In the genomic region with DNA sequence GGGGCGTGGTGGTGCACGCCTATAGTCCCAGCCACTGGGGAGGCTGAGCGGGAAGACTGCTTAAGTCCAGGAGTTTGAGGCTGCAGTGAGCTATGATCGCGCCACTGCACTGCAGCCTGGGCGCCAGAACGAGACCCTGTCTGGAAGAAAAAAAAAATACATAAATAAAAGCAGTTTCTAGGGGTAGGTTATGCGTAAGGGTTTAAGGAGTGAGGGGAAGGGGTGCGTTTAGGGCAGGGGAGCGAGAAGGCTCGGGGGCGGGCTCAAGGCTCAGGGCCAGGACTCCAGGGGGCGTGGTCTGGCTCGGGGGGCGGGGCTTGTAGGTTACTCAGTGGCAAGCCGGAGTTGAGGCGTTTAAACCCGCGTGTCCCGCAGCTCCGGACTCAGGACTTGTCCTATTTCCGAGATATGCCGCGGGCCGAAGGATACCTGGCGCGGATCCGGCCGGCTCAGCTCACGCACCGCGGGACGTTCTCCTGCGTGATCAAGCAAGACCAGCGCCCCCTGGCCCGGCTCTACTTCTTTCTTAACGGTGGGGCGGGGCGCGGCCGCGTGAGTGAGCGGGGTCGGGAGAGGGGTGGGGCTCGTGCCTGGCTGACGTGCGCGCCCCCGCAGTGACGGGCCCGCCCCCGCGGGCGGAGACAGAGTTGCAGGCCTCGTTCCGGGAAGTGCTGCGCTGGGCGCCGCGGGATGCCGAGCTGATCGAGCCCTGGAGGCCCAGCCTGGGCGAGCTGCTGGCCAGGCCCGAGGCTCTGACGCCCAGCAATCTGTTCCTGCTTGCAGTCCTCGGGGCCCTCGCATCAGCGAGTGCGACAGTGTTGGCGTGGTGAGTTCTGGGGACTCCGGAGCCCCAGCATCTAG, we compare ENCODE assay signal across 8 cellular contexts. TPM values are rescaled to one million over a fixed set of nuclear protein-coding genes. Genes with fewer than 3 reads are reported as not detected.
A peak's percentile ranks its signal among the peaks of the same experiment; 100 is the strongest.
DNase-seq lines count a peak whose midpoint lies in the region; ATAC-seq and TF ChIP-seq lines count a peak whose summit lies in the region.

No MANE protein-coding gene starts in this region.

- peak; percentile 61 for TF ChIP-seq CTCF in AG04450 (IDR thresholded peaks at IDR 0.05; ENCODE audit: low read depth, low read length)

- peaks cover 12% of the 10 kb centered on the region for H3K4me1 ChIP-seq in ectodermal cell (ENCODE audit: control insufficient read depth, insufficient read depth, low read length)

- no peaks in the 10 kb centered on the region for H3K9me3 Mint-ChIP-seq in activated CD8-positive, alpha-beta T cell treated with anti-CD3 and anti-CD28 coated beads, Interleukin-2, amount 10 ng/mL, durations not matched to agents 7 days and 5 days (ENCODE audit: insufficient read depth)

- peak; percentile 85 for ATAC-seq in GM18873 (IDR thresholded peaks at IDR 0.05; ENCODE audit: low FRiP score, unreplicated experiment)
- peak; percentile 88 for ATAC-seq in HG03139 (IDR thresholded peaks at IDR 0.05; ENCODE audit: unreplicated experiment)
- peak; percentile 96 for ATAC-seq in activated CD8-positive, alpha-beta T cell treated with anti-CD3 and anti-CD28 coated beads, Interleukin-2, amount 10 ng/mL, durations not matched to agents 7 days and 5 days

- H3K4me3 ChIP-seq in AG04450 (ENCODE audit: low read depth, low read length) = peak overlapping the region; percentile 78
- H3K4me3 ChIP-seq in ectodermal cell (ENCODE audit: insufficient read depth, low read depth, low read length) = peak overlapping the region; percentile 56

- POLR2A ChIA-PET in AG04450 (lab: Yijun Ruan, JAX) = interaction anchor here (0.6 to 5.0 kb wide), 6 partner anchors 14 to 915 kb away, joined by 3 to 36 read pairs (median 4); no protein-coding TSS in a partner anchor
- POLR2A ChIA-PET in activated CD8-positive, alpha-beta T cell treated with anti-CD3 and anti-CD28 coated beads, Interleukin-2, amount 10 ng/mL, durations not matched to agents 7 days and 5 days (lab: Charles Lee) = interaction anchor here (0.9 to 1.2 kb wide), 3 partner anchors 11 to 485 kb away, joined by 3 to 4 read pairs (median 3); a partner anchor contains a TSS

- H3K4me1 Mint-ChIP-seq in activated CD8-positive, alpha-beta T cell treated with anti-CD3 and anti-CD28 coated beads, Interleukin-2, amount 10 ng/mL, durations not matched to agents 7 days and 5 days (ENCODE audit: low read depth) = peaks cover 26% of the 10 kb centered on the region

- peaks cover 12% of the 10 kb centered on the region for H3K9me3 ChIP-seq in AG04450 (ENCODE audit: control insufficient read depth, insufficient read depth, low read length)
- no peaks in the 10 kb centered on the region for H3K9me3 ChIP-seq in ectodermal cell (ENCODE audit: control insufficient read depth, low read length)

- peak; percentile 67 for DNase-seq in AG04450 (ENCODE audit: low read depth, low spot score)
- peak; percentile 56 for DNase-seq in NCI-H82 treated with DMSO at 0.1 percent for 48 hours (lab: John Stamatoyannopoulos, UW; ENCODE audit: unreplicated experiment)
- DNase-seq in activated CD8-positive, alpha-beta T cell treated with anti-CD3 and anti-CD28 coated beads, Interleukin-2, amount 10 ng/mL, durations not matched to agents 7 days and 5 days = peak; percentile 97
- peak; percentile 96 for DNase-seq in medulla oblongata (ENCODE audit: extremely low spot score)
- peak; percentile 96 to 97 (median 97) for DNase-seq in stimulated activated CD4-positive, alpha-beta T cell treated with anti-CD3 and anti-CD28 coated beads, TNF-alpha, amount 100 ng/mL, for 4 hours (ENCODE audit: low read depth in 3 of 3)

- 2% methylated on average over 71 of the region's 71 CpGs for WGBS in ectodermal cell, 2 experiments

- CTCF ChIA-PET in AG04450 (lab: Charles Lee) = interaction anchor here (0.5 to 1.5 kb wide), 6 partner anchors 9 to 282 kb away, joined by 3 to 9 read pairs (median 3); no protein-coding TSS in a partner anchor
- CTCF ChIA-PET in activated CD8-positive, alpha-beta T cell treated with anti-CD3 and anti-CD28 coated beads, Interleukin-2, amount 10 ng/mL, durations not matched to agents 7 days and 5 days (lab: Charles Lee) = interaction anchor here (0.9 to 1.9 kb wide), 6 partner anchors 14 to 96 kb away, joined by 3 to 10 read pairs (median 3); no protein-coding TSS in a partner anchor

- H3K36me3 Mint-ChIP-seq in activated CD8-positive, alpha-beta T cell treated with anti-CD3 and anti-CD28 coated beads, Interleukin-2, amount 10 ng/mL, durations not matched to agents 7 days and 5 days (ENCODE audit: low read depth) = peaks cover 21% of the 10 kb centered on the region

- H3K27me3 Mint-ChIP-seq in activated CD8-positive, alpha-beta T cell treated with anti-CD3 and anti-CD28 coated beads, Interleukin-2, amount 10 ng/mL, durations not matched to agents 7 days and 5 days (ENCODE audit: low read depth) = peaks cover 7% of the 10 kb centered on the region

- peak overlapping the region; percentile 86 for H3K27ac Mint-ChIP-seq in activated CD8-positive, alpha-beta T cell treated with anti-CD3 and anti-CD28 coated beads, Interleukin-2, amount 10 ng/mL, durations not matched to agents 7 days and 5 days

- H3K27me3 ChIP-seq in AG04450 (ENCODE audit: control insufficient read depth, insufficient read depth, low read length) (no peaks in the 10 kb centered on the region), ectodermal cell (ENCODE audit: control insufficient read depth, insufficient read depth, low read length, poor library complexity, severe bottlenecking) (peaks cover 18% of the 10 kb centered on the region)

- H3K27ac ChIP-seq in AG04450 (ENCODE audit: low read depth, low read length) = peak overlapping the region; percentile 81
- peak overlapping the region; percentile 55 for H3K27ac ChIP-seq in ectodermal cell (ENCODE audit: insufficient read depth, low read depth, low read length, poor library complexity, severe bottlenecking)

- peak overlapping the region; percentile 90 for H3K4me3 Mint-ChIP-seq in activated CD8-positive, alpha-beta T cell treated with anti-CD3 and anti-CD28 coated beads, Interleukin-2, amount 10 ng/mL, durations not matched to agents 7 days and 5 days

- H3K36me3 ChIP-seq in ectodermal cell (ENCODE audit: control insufficient read depth, insufficient read depth, low read length) = no peaks in the 10 kb centered on the region

RNA-seq across cellular contexts. Expression of a gene that starts 10.8 kb away (rescaled TPM):
- polyA plus RNA-seq in AG04450 (2011; rRNA removed) = 3.5 and 5.6 TPM in 2 replicates
- 2.9 and 5.8 TPM in 2 replicates for polyA minus RNA-seq in AG04450 (2011; rRNA and poly(A)+ RNA removed)
- 1 to 10 TPM; 1.2 to 2.2 TPM for total RNA-seq in activated CD8-positive, alpha-beta T cell treated with anti-CD3 and anti-CD28 coated beads, Interleukin-2, amount 10 ng/mL, durations not matched to agents 7 days and 5 days
- 7.5 TPM for polyA plus RNA-seq in ectodermal cell (2013, experiment 1 of 4)
- 8.7 TPM for polyA plus RNA-seq in ectodermal cell (2013, experiment 2 of 4)
- 7.6 TPM for polyA plus RNA-seq in ectodermal cell (2013, experiment 3 of 4)
- 8.8 TPM for polyA plus RNA-seq in ectodermal cell (2013, experiment 4 of 4)

RNA-seq across cellular contexts. Expression of a gene that starts 19.9 kb away (rescaled TPM):
- polyA plus RNA-seq in AG04450 (2011; rRNA removed) = not detected in 2 replicates
- polyA minus RNA-seq in AG04450 (2011; rRNA and poly(A)+ RNA removed) = not detected in 2 replicates
- total RNA-seq in activated CD8-positive, alpha-beta T cell treated with anti-CD3 and anti-CD28 coated beads, Interleukin-2, amount 10 ng/mL, durations not matched to agents 7 days and 5 days = not detected
- polyA plus RNA-seq in ectodermal cell (2013, experiment 1 of 4) = not detected
- polyA plus RNA-seq in ectodermal cell (2013, experiment 2 of 4) = not detected
- polyA plus RNA-seq in ectodermal cell (2013, experiment 3 of 4) = not detected
- not detected for polyA plus RNA-seq in ectodermal cell (2013, experiment 4 of 4)

RNA-seq across cellular contexts. Expression of a gene that starts 47.8 kb away (rescaled TPM):
- not detected in 2 replicates for polyA plus RNA-seq in AG04450 (2011; rRNA removed)
- polyA minus RNA-seq in AG04450 (2011; rRNA and poly(A)+ RNA removed) = not detected in 2 replicates
- not detected for total RNA-seq in activated CD8-positive, alpha-beta T cell treated with anti-CD3 and anti-CD28 coated beads, Interleukin-2, amount 10 ng/mL, durations not matched to agents 7 days and 5 days
- not detected for polyA plus RNA-seq in ectodermal cell (2013, experiment 1 of 4)
- polyA plus RNA-seq in ectodermal cell (2013, experiment 2 of 4) = not detected
- polyA plus RNA-seq in ectodermal cell (2013, experiment 3 of 4) = not detected
- polyA plus RNA-seq in ectodermal cell (2013, experiment 4 of 4) = not detected

RNA-seq across cellular contexts. Expression of a gene that starts 57.1 kb away (rescaled TPM):
- polyA plus RNA-seq in AG04450 (2011; rRNA removed) = not detected in 2 replicates
- polyA minus RNA-seq in AG04450 (2011; rRNA and poly(A)+ RNA removed) = not detected in 2 replicates
- not detected for total RNA-seq in activated CD8-positive, alpha-beta T cell treated with anti-CD3 and anti-CD28 coated beads, Interleukin-2, amount 10 ng/mL, durations not matched to agents 7 days and 5 days
- polyA plus RNA-seq in ectodermal cell (2013, experiment 1 of 4) = not detected
- not detected for polyA plus RNA-seq in ectodermal cell (2013, experiment 2 of 4)
- not detected for polyA plus RNA-seq in ectodermal cell (2013, experiment 3 of 4)
- not detected for polyA plus RNA-seq in ectodermal cell (2013, experiment 4 of 4)

RNA-seq across cellular contexts. Expression of a gene that starts 57.3 kb away (rescaled TPM):
- polyA plus RNA-seq in AG04450 (2011; rRNA removed) = not detected in 2 replicates
- not detected in 2 replicates for polyA minus RNA-seq in AG04450 (2011; rRNA and poly(A)+ RNA removed)
- not detected for total RNA-seq in activated CD8-positive, alpha-beta T cell treated with anti-CD3 and anti-CD28 coated beads, Interleukin-2, amount 10 ng/mL, durations not matched to agents 7 days and 5 days
- polyA plus RNA-seq in ectodermal cell (2013, experiment 1 of 4) = not detected
- polyA plus RNA-seq in ectodermal cell (2013, experiment 2 of 4) = not detected
- not detected for polyA plus RNA-seq in ectodermal cell (2013, experiment 3 of 4)
- not detected for polyA plus RNA-seq in ectodermal cell (2013, experiment 4 of 4)

Comparison
In these comparisons a context has a peak if more than half of its experiments do, and no peak if none do; other contexts are left out.
1. Peak in every context shown above with its lines: DNase-seq, ATAC-seq, H3K4me3 ChIP-seq and H3K27ac ChIP-seq.